Comparison of ENCODE assay signal across 8 cellular contexts in genomic region chr6:151690303-151690702, GRCh38.
DNase-seq lines count a peak whose midpoint lies in the region; ATAC-seq and TF ChIP-seq lines count a peak whose summit lies in the region.

No MANE protein-coding gene starts in this region.

- H3K4me1 ChIP-seq in BLaER1 treated with 17β-estradiol and CSF1 and Interleukin-3, amounts not matched to agents 10 nM and 100 nM, result peaks cover 0 to 60% (median 6%) of the 10 kb centered on the region in 10 experiments; a peak in 8 of 20 replicates
- no peaks in the 10 kb centered on the region for H3K4me1 ChIP-seq in mucosa of rectum (ENCODE audit: control insufficient read depth in 2 of 2, insufficient read depth in 2 of 2, low read length in 2 of 2)

- H3K9me3 Mint-ChIP-seq in brain, result peaks cover 0 to 4% (median 0%) of the 10 kb centered on the region in 5 experiments

- TF ChIP-seq CTCF in HFF-Myc (IDR thresholded peaks at IDR 0.05; ENCODE audit: low read depth, low read length, missing control alignments) (peak; percentile 5), brain (conservative IDR thresholded peaks at IDR 0.05) (no peak)

- no peaks in the 10 kb centered on the region for H3K36me3 Mint-ChIP-seq in brain

- no peaks in the 10 kb centered on the region for H3K9me3 ChIP-seq in BLaER1 treated with 17β-estradiol and CSF1 and Interleukin-3, amounts not matched to agents 10 nM and 100 nM (replicated peaks in 1 of 11)
- H3K9me3 ChIP-seq in mucosa of rectum (ENCODE audit: control insufficient read depth in 2 of 2, low read length in 2 of 2), result no peaks in the 10 kb centered on the region

- peak overlapping the region in 3 of 5 experiments; percentile 31 to 81 (median 57) for H3K4me3 Mint-ChIP-seq in brain

- peak overlapping the region in 9 of 11 experiments; percentile 5 to 89 (median 44); a peak in 13 of 22 replicates for H3K4me2 ChIP-seq in BLaER1 treated with 17β-estradiol and CSF1 and Interleukin-3, amounts not matched to agents 10 nM and 100 nM

- no peaks in the 10 kb centered on the region for H4K20me1 ChIP-seq in BLaER1 treated with 17β-estradiol and CSF1 and Interleukin-3, amounts not matched to agents 10 nM and 100 nM

- no peak for ATAC-seq in HG02852 (IDR thresholded peaks at IDR 0.05; ENCODE audit: unreplicated experiment)

- no peaks in the 10 kb centered on the region for H3K36me3 ChIP-seq in BLaER1 treated with 17β-estradiol and CSF1 and Interleukin-3, amounts not matched to agents 10 nM and 100 nM
- H3K36me3 ChIP-seq in mucosa of rectum (ENCODE audit: control insufficient read depth in 2 of 2, insufficient read depth in 2 of 2, low read length in 2 of 2), result no peaks in the 10 kb centered on the region

- no peaks in the 10 kb centered on the region for H3K27me3 ChIP-seq in BLaER1 treated with 17β-estradiol and CSF1 and Interleukin-3, amounts not matched to agents 10 nM and 100 nM
- no peaks in the 10 kb centered on the region for H3K27me3 ChIP-seq in mucosa of rectum (ENCODE audit: control insufficient read depth in 2 of 2, insufficient read depth in 2 of 2, low read length in 2 of 2)

- peak overlapping the region in 3 of 10 experiments; percentile 26 to 46 (median 43); a peak in 5 of 20 replicates for H3K4me3 ChIP-seq in BLaER1 treated with 17β-estradiol and CSF1 and Interleukin-3, amounts not matched to agents 10 nM and 100 nM
- H3K4me3 ChIP-seq in HFF-Myc (replicated peaks; ENCODE audit: low read depth, low read length) (no peak overlapping the region), mucosa of rectum (ENCODE audit: low read length in 2 of 2) (peak overlapping the region; percentile 33 to 61)

- in situ Hi-C loops in G401 (cut with HindIII; ENCODE audit: low sequenced_read_pairs), result no loop called here

- no peaks in the 10 kb centered on the region for H3K27me3 Mint-ChIP-seq in brain

- peak overlapping the region in 4 of 11 experiments; percentile 57 to 93 (median 84); a peak in 9 of 22 replicates for H3K27ac ChIP-seq in BLaER1 treated with 17β-estradiol and CSF1 and Interleukin-3, amounts not matched to agents 10 nM and 100 nM
- H3K27ac ChIP-seq in mucosa of rectum (ENCODE audit: low read depth in 2 of 2, low read length in 2 of 2), result peak overlapping the region; percentile 33 to 66

- peak overlapping the region in 3 of 11 experiments; percentile 62 to 89 (median 85); a peak in 6 of 22 replicates for H3K9ac ChIP-seq in BLaER1 treated with 17β-estradiol and CSF1 and Interleukin-3, amounts not matched to agents 10 nM and 100 nM
- H3K9ac ChIP-seq in mucosa of rectum (ENCODE audit: low read depth in 1 of 2, low read length in 2 of 2), result no peak overlapping the region

- H3K4me1 Mint-ChIP-seq in brain, result peaks cover 23% of the 10 kb centered on the region

- DNase-seq in HFF-Myc (ENCODE audit: extremely low read depth, low read depth) (no peak), NCI-H748 (lab: John Stamatoyannopoulos, UW; ENCODE audit: unreplicated experiment) (no peak), G401 (ENCODE audit: low spot score) (no peak), ecto neural progenitor cell (ENCODE audit: low spot score) (no peak)

- peak overlapping the region in 4 of 5 experiments; percentile 44 to 80 (median 76) for H3K27ac Mint-ChIP-seq in brain
